ENCODE assay signal across 7 cellular contexts in genomic region chr3:195905970-195906864, GRCh38. TPM values are rescaled to one million over a fixed set of nuclear protein-coding genes. Genes with fewer than 3 reads are reported as not detected.
DNase-seq lines count a peak whose midpoint lies in the region; ATAC-seq, FAIRE-seq and TF ChIP-seq lines count a peak whose summit lies in the region.

No MANE protein-coding gene starts in this region.

- peak overlapping the region; percentile 68 for H3K9ac ChIP-seq in OCI-LY1 (ENCODE audit: low read length)

- TF ChIP-seq CTCF in OCI-LY1 (IDR thresholded peaks at IDR 0.05; ENCODE audit: low read length) (no peak), dorsolateral prefrontal cortex (IDR thresholded peaks at IDR 0.05 in 54 of 56, conservative IDR thresholded peaks at IDR 0.05 in 2 of 56; ENCODE audit: low read depth in 1 of 56, partially characterized antibody in 56 of 56) (no peak)

- DNase-seq in GM18507 (ENCODE audit: extremely low spot score, insufficient read length, low read depth) (no peak), dorsolateral prefrontal cortex (peak in 1 of 10 donors; percentile 1), SK-N-DZ (ENCODE audit: low spot score) (no peak), NK-92 (lab: John Stamatoyannopoulos, UW; ENCODE audit: unreplicated experiment) (no peak)

- H3K9me3 ChIP-seq in OCI-LY1 (ENCODE audit: low read length) = no peaks in the 10 kb centered on the region

- intact Hi-C loops in dorsolateral prefrontal cortex (cut with DNase I) = no loop called here

- H3K4me1 ChIP-seq in OCI-LY1 (ENCODE audit: insufficient read depth, low read length, severe bottlenecking) = peaks cover 78% of the 10 kb centered on the region

- peaks cover 10% of the 10 kb centered on the region; the same call in 1 of the 2 replicates for H3F3A ChIP-seq in OCI-LY1 (ENCODE audit: insufficient read depth, low read length)

- no peak overlapping the region for H2AFZ ChIP-seq in OCI-LY1 (ENCODE audit: low read length)

- FAIRE-seq in GM18507 (lab: Jason Lieb, UNC) = peak; percentile 73

- H3K9me2 ChIP-seq in OCI-LY1 (ENCODE audit: low read depth, low read length) = no peaks in the 10 kb centered on the region

- H3K36me3 ChIP-seq in OCI-LY1 (ENCODE audit: insufficient read depth, low read length) = no peaks in the 10 kb centered on the region

- peak overlapping the region; percentile 78 for H3K4me3 ChIP-seq in OCI-LY1 (ENCODE audit: low read depth, low read length, poor library complexity, severe bottlenecking)
- peak overlapping the region in 54 of 59 donors; percentile 50 to 84 (median 72) for H3K4me3 ChIP-seq in dorsolateral prefrontal cortex
- H3K4me3 ChIP-seq in skin epidermis = peak overlapping the region; percentile 25 to 77 (median 71)

- H3K27ac ChIP-seq in OCI-LY1 (ENCODE audit: low read depth, low read length, poor library complexity, severe bottlenecking) (peak overlapping the region; percentile 96), dorsolateral prefrontal cortex (peak overlapping the region in 51 of 59 donors; percentile 8 to 90 (median 73)), skin epidermis (peak overlapping the region in 20 of 21 experiments; percentile 2 to 95 (median 78))

- no peaks in the 10 kb centered on the region for H4K20me1 ChIP-seq in OCI-LY1 (ENCODE audit: insufficient read depth, low read length)

- H3K79me2 ChIP-seq in OCI-LY1 (ENCODE audit: insufficient read depth, low read length) = peaks cover 43% of the 10 kb centered on the region

- H3K27me3 ChIP-seq in OCI-LY1 (ENCODE audit: insufficient read depth, low read length) = no peaks in the 10 kb centered on the region
- no peaks in the 10 kb centered on the region for H3K27me3 ChIP-seq in dorsolateral prefrontal cortex

- peak overlapping the region; percentile 92 for H3K4me2 ChIP-seq in OCI-LY1 (ENCODE audit: low read length)

- no peak for ATAC-seq in HG03159 (IDR thresholded peaks at IDR 0.05; ENCODE audit: unreplicated experiment)

RNA-seq across cellular contexts. Expression of gene TNK2, which starts 2.1 kb away (rescaled TPM):
- total RNA-seq in dorsolateral prefrontal cortex = 100 to 1,000 TPM; 167 to 402 (median 279) TPM
- polyA plus RNA-seq in SK-N-DZ (2014; cell fraction: cytosol; rRNA removed) = 9.0 and 13.8 TPM in 2 replicates
- 39.4 and 56.8 TPM in 2 replicates for polyA plus RNA-seq in SK-N-DZ (2014; cell fraction: nucleus; rRNA removed)
